ENCODE assay signal across 11 cellular contexts in genomic region chr12:76866726-76867125, GRCh38. TPM values are rescaled to one million over a fixed set of nuclear protein-coding genes. Genes with fewer than 3 reads are reported as not detected.
A peak's percentile ranks its signal among the peaks of the same experiment; 100 is the strongest.
DNase-seq lines count a peak whose midpoint lies in the region; ATAC-seq and TF ChIP-seq lines count a peak whose summit lies in the region.
"Had no signal": no experiment of that assay in that cellular context is flagged by ENCODE, and none has a peak within 500 bp of the region (broad histone marks: within the 10 kb centered on the region; RNA-seq: fewer than 3 reads in every experiment).

No MANE protein-coding gene starts in this region.

- no peak for ATAC-seq in HG03175 (IDR thresholded peaks at IDR 0.05; ENCODE audit: unreplicated experiment)
- ATAC-seq: HCT116 had no signal

- peaks cover 13% of the 10 kb centered on the region for H3K9me3 ChIP-seq in BLaER1
- no peaks in the 10 kb centered on the region for H3K9me3 ChIP-seq in iPS-18a (ENCODE audit: control insufficient read depth, low read depth, low read length)

- DNase-seq in HCEC 1CT: peak; percentile 19
- DNase-seq in NCI-H526 (lab: John Stamatoyannopoulos, UW): peak; percentile 44 to 46
- DNase-seq in NCI-H510A treated with DMSO at 0.1 percent for 48 hours (lab: John Stamatoyannopoulos, UW): no peak
- DNase-seq in NCI-H1092 treated with DMSO at 0.1 percent for 48 hours (lab: John Stamatoyannopoulos, UW): no peak
- DNase-seq in HFFc6: no peak
- DNase-seq: activated CD4-positive, alpha-beta T cell treated with anti-CD3 and anti-CD28 coated beads, Interleukin-2, amount 50 U/mL, for 4 hours had no signal

- H3K4me2 ChIP-seq in BLaER1: peak overlapping the region; percentile 92

- H3K9ac ChIP-seq in BLaER1 (peak overlapping the region; percentile 80), iPS-18a (ENCODE audit: low read length) (peak overlapping the region; percentile 20)
- H3K9ac ChIP-seq: parathyroid adenoma had no signal

- no peak for TF ChIP-seq CTCF in HFFc6 (IDR thresholded peaks at IDR 0.05)

- H3K27ac Mint-ChIP-seq in HFFc6: no peak overlapping the region

- no peaks in the 10 kb centered on the region for H3K27me3 ChIP-seq in BLaER1
- H3K27me3 ChIP-seq in iPS-18a (ENCODE audit: control insufficient read depth, insufficient read depth, low read length): no peaks in the 10 kb centered on the region

- peaks cover 45% of the 10 kb centered on the region for H3K4me1 Mint-ChIP-seq in HFFc6 (ENCODE audit: low read depth)

- no peaks in the 10 kb centered on the region; the same call in 1 of the 2 replicates for H3K9me3 Mint-ChIP-seq in HFFc6

- no peak overlapping the region for H3K4me3 Mint-ChIP-seq in HFFc6

- H3K4me1 ChIP-seq in BLaER1 (peaks cover 83% of the 10 kb centered on the region), iPS-18a (ENCODE audit: control insufficient read depth, low read depth, low read length) (peaks cover 34% of the 10 kb centered on the region)
- H3K4me1 ChIP-seq: parathyroid adenoma had no signal

- peaks cover 14% of the 10 kb centered on the region for H3K36me3 Mint-ChIP-seq in HFFc6 (ENCODE audit: low read depth)

- H3K36me3 ChIP-seq in BLaER1 (peaks cover 23% of the 10 kb centered on the region), iPS-18a (ENCODE audit: control insufficient read depth, low read depth, low read length) (peaks cover 12% of the 10 kb centered on the region)

- no peaks in the 10 kb centered on the region for H4K20me1 ChIP-seq in BLaER1

- H3K4me3 ChIP-seq in BLaER1 (peak overlapping the region; percentile 58), iPS-18a (ENCODE audit: low read length) (no peak overlapping the region)

- H3K27me3 Mint-ChIP-seq in HFFc6 (ENCODE audit: insufficient read depth): peaks cover 2% of the 10 kb centered on the region

- H3K27ac ChIP-seq in BLaER1 (peak overlapping the region; percentile 95), iPS-18a (ENCODE audit: low read length) (no peak overlapping the region)
- H3K27ac ChIP-seq: parathyroid adenoma had no signal

RNA-seq across cellular contexts. Expression of gene CSRP2, which starts 12.1 kb away (rescaled TPM):
- 10 to 100 TPM; 20.7 to 32.7 (median 29.5) TPM for total RNA-seq in HFFc6 (2021; fragmentation: NEBNext Ultra II Directional; extraction: Animal tissue kit (Norgen Biotek cat#: 25700))

Comparison
In these comparisons a context has a peak if more than half of its experiments do, and no peak if none do; other contexts are left out.
1. DNase-seq: peak in HCEC 1CT (single experiment) and NCI-H526 (2 of 2); none in NCI-H510A treated with DMSO at 0.1 percent for 48 hours (single experiment), NCI-H1092 treated with DMSO at 0.1 percent for 48 hours (single experiment) and HFFc6 (single experiment).